In the genomic region with DNA sequence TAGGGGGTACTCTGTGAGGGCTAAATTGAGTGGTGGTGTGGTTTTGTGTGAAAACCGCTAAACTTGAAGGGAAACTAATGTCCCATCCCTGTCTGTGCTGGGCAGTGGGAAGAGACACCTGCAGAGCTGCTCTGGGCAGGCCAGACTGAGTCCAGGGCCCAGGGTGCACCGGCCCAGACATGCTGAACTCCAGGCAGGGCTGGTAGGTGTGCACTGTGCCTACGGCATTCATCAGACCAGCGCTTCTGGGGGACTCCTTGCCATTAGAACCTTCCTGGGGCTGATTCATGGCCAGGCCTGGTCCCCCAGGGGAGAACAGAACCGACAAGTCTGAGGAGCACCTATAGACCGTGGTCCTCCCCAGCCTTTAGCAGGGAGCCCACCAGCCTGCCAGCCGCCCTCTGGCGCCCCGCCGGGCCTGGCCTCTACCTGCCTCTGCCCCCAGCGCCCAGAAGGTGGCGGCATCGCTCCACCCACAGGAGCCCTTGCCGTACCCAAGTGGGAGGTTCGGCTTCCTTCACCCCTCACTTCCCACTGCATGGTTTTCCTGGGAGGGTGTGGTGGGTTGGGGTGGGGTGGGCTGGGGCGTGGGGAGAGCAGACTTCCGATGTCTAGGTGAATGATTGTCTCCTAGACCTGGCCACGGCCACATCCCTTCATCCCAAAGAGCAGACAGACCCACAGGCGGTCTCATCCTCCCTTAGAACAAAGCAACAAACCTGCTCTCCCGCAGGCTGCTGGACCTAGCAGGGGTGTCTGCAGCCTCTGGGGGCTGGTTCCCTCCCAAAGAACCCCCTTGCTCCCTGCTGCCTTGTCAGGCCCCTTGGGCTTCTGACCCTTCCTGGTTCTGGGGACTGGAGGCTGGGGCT, we compare ENCODE assay signal across 8 cellular contexts. TPM values are rescaled to one million over a fixed set of nuclear protein-coding genes. Genes with fewer than 3 reads are reported as not detected.
DNase-seq lines count a peak whose midpoint lies in the region; ATAC-seq and TF ChIP-seq lines count a peak whose summit lies in the region.

No MANE protein-coding gene starts in this region.

- TF ChIP-seq CTCF in AG10803 (conservative IDR thresholded peaks at IDR 0.05; ENCODE audit: low read length): peak; percentile 64

- no peaks in the 10 kb centered on the region for H3K9me3 ChIP-seq in effector memory CD4-positive, alpha-beta T cell (ENCODE audit: control insufficient read depth, low read length)

- H3K4me3 ChIP-seq in AG10803 (ENCODE audit: low read length): no peak overlapping the region
- H3K4me3 ChIP-seq in effector memory CD4-positive, alpha-beta T cell (ENCODE audit: insufficient read depth, low read depth, low read length, poor library complexity, severe bottlenecking): no peak overlapping the region

- H3K27ac Mint-ChIP-seq in stimulated activated naive B cell treated with anti-CD40 and anti-IgM and Interleukin-4, amounts not matched to agents 10 μg/mL and 1 μg/mL and 100 μg/mL, for 72 hours: peak overlapping the region; percentile 14

- H3K27me3 ChIP-seq in effector memory CD4-positive, alpha-beta T cell (replicated peaks; ENCODE audit: control insufficient read depth, insufficient read depth, low read length, poor library complexity, severe bottlenecking): no peaks in the 10 kb centered on the region

- H3K36me3 Mint-ChIP-seq in stimulated activated naive B cell treated with anti-CD40 and anti-IgM and Interleukin-4, amounts not matched to agents 10 μg/mL and 1 μg/mL and 100 μg/mL, for 72 hours: peaks cover 37 to 41% of the 10 kb centered on the region in 2 donors

- DNase-seq in AG10803 (ENCODE audit: low read depth) (peak; percentile 21), NCI-H2227 (lab: John Stamatoyannopoulos, UW; ENCODE audit: unreplicated experiment) (peak; percentile 83), mucosa of gallbladder (ENCODE audit: low spot score) (peak; percentile 50)
- DNase-seq in activated CD8-positive, alpha-beta memory T cell treated with anti-CD3 and anti-CD28 coated beads for 1 hour (ENCODE audit: extremely low read depth in 1 of 2, low read depth in 1 of 2): peak; percentile 54 to 65
- peak; percentile 60 to 72 (median 69) for DNase-seq in effector memory CD4-positive, alpha-beta T cell
- DNase-seq in stimulated activated naive B cell treated with anti-CD40 and anti-IgM and Interleukin-4, amounts not matched to agents 10 μg/mL and 1 μg/mL and 100 μg/mL, for 72 hours: peak; percentile 60

- no peak overlapping the region for H3K4me3 Mint-ChIP-seq in stimulated activated naive B cell treated with anti-CD40 and anti-IgM and Interleukin-4, amounts not matched to agents 10 μg/mL and 1 μg/mL and 100 μg/mL, for 72 hours

- H3K9me3 Mint-ChIP-seq in stimulated activated naive B cell treated with anti-CD40 and anti-IgM and Interleukin-4, amounts not matched to agents 10 μg/mL and 1 μg/mL and 100 μg/mL, for 72 hours: no peaks in the 10 kb centered on the region

- peaks cover 4% of the 10 kb centered on the region for H3K4me1 ChIP-seq in effector memory CD4-positive, alpha-beta T cell (ENCODE audit: control insufficient read depth, insufficient read depth, low read length, poor library complexity, severe bottlenecking)

- H3K4me1 Mint-ChIP-seq in stimulated activated naive B cell treated with anti-CD40 and anti-IgM and Interleukin-4, amounts not matched to agents 10 μg/mL and 1 μg/mL and 100 μg/mL, for 72 hours: peaks cover 24 to 30% of the 10 kb centered on the region in 2 donors

- ATAC-seq in GM18907 (IDR thresholded peaks at IDR 0.05; ENCODE audit: unreplicated experiment): peak; percentile 50
- ATAC-seq in stimulated activated naive B cell treated with anti-CD40 and anti-IgM and Interleukin-4, amounts not matched to agents 10 μg/mL and 1 μg/mL and 100 μg/mL, for 72 hours (replicated peaks): peak; percentile 84 to 85
- ATAC-seq in GM18873 (IDR thresholded peaks at IDR 0.05; ENCODE audit: low FRiP score, unreplicated experiment): no peak

- H3K36me3 ChIP-seq in effector memory CD4-positive, alpha-beta T cell (ENCODE audit: control insufficient read depth, insufficient read depth, low read length): peaks cover 52% of the 10 kb centered on the region

- peak overlapping the region; percentile 27 for H3K27ac ChIP-seq in effector memory CD4-positive, alpha-beta T cell (ENCODE audit: insufficient read depth, low read length, poor library complexity, severe bottlenecking)

- no peaks in the 10 kb centered on the region for H3K27me3 Mint-ChIP-seq in stimulated activated naive B cell treated with anti-CD40 and anti-IgM and Interleukin-4, amounts not matched to agents 10 μg/mL and 1 μg/mL and 100 μg/mL, for 72 hours

RNA-seq across cellular contexts. Expression of gene CCDC167, which starts 15.5 kb away (rescaled TPM):
- 12.9 TPM for total RNA-seq in mucosa of gallbladder

RNA-seq across cellular contexts. Expression of gene CMTR1, which starts 51.1 kb away (rescaled TPM):
- 33.6 TPM for total RNA-seq in mucosa of gallbladder

Comparison
In these comparisons a context has a peak if more than half of its experiments do, and no peak if none do; other contexts are left out.
1. DNase-seq: peak in every context shown above with its lines; median percentile 83 in NCI-H2227; 69 in effector memory CD4-positive, alpha-beta T cell; 60 in stimulated activated naive B cell treated with anti-CD40 and anti-IgM and Interleukin-4, amounts not matched to agents 10 μg/mL and 1 μg/mL and 100 μg/mL, for 72 hours; 60 in activated CD8-positive, alpha-beta memory T cell treated with anti-CD3 and anti-CD28 coated beads for 1 hour; 50 in mucosa of gallbladder; 21 in AG10803.